1 cellular context compared by ENCODE assay signal in the genomic region with DNA sequence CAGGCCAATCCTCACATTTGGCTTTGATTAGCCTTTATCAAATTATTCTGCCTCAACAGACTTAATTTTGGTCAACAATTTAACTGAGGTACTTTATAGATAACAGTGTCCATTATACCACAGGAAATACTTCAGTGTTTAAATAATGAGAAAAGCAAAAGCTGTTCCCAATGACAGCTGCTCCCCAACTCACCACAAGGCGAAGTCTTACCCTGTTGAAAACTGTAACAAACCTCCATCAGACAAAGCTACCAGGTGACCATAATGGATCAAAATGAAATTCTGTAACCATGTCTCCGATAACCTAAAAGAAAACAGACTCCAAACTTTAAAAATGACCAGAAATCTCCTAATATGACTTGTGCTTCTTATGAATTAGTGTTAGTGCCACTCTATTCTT.
TF ChIP-seq lines count a peak whose summit lies in the region.

No MANE protein-coding gene starts in this region.

TF ChIP-seq in HepG2, 621 proteins besides CTCF, POLR2A, EP300 and RAD21 (continued from another document):
- TF ChIP-seq DDIT3 (CRISPR knock-in tag; IDR thresholded peaks at IDR 0.05) (no peak), NFKBIZ (CRISPR knock-in tag; IDR thresholded peaks at IDR 0.05) (no peak), ZSCAN30 (CRISPR knock-in tag; IDR thresholded peaks at IDR 0.05) (no peak), IRF9 (CRISPR knock-in tag; IDR thresholded peaks at IDR 0.05; ENCODE audit: borderline replicate concordance) (no peak), SKI (IDR thresholded peaks at IDR 0.05; ENCODE audit: partially characterized antibody) (no peak), SSRP1 (CRISPR knock-in tag; IDR thresholded peaks at IDR 0.05) (no peak), NR3C1 (CRISPR knock-in tag; IDR thresholded peaks at IDR 0.05) (no peak), TARDBP (CRISPR knock-in tag; IDR thresholded peaks at IDR 0.05) (no peak), CHCHD3 (CRISPR knock-in tag; IDR thresholded peaks at IDR 0.05) (no peak), SMC3 (IDR thresholded peaks at IDR 0.05; ENCODE audit: low read length) (peak; percentile 63), ASH2L (IDR thresholded peaks at IDR 0.05; ENCODE audit: insufficient read length, low read depth, low read length) (no peak), TGIF2 (CRISPR knock-in tag; IDR thresholded peaks at IDR 0.05) (no peak), TOE1 (CRISPR knock-in tag; IDR thresholded peaks at IDR 0.05) (no peak), SP4 (CRISPR knock-in tag; IDR thresholded peaks at IDR 0.05) (no peak), KMT2B (CRISPR knock-in tag; IDR thresholded peaks at IDR 0.05) (no peak), ZNF850 (CRISPR knock-in tag; conservative IDR thresholded peaks at IDR 0.05) (no peak), ZNF614 (CRISPR knock-in tag; IDR thresholded peaks at IDR 0.05; ENCODE audit: borderline replicate concordance) (0 out of 2 replicates have a peak, but pooled peaks have one; percentile 58)
- TF ChIP-seq, protein P1, sequence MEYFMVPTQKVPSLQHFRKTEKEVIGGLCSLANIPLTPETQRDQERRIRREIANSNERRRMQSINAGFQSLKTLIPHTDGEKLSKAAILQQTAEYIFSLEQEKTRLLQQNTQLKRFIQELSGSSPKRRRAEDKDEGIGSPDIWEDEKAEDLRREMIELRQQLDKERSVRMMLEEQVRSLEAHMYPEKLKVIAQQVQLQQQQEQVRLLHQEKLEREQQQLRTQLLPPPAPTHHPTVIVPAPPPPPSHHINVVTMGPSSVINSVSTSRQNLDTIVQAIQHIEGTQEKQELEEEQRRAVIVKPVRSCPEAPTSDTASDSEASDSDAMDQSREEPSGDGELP (IDR thresholded peaks at IDR 0.05; ENCODE audit: borderline replicate concordance, low read depth) = peak; percentile 44; the same call in 1 of the 2 replicates
- TF ChIP-seq, protein P2, sequence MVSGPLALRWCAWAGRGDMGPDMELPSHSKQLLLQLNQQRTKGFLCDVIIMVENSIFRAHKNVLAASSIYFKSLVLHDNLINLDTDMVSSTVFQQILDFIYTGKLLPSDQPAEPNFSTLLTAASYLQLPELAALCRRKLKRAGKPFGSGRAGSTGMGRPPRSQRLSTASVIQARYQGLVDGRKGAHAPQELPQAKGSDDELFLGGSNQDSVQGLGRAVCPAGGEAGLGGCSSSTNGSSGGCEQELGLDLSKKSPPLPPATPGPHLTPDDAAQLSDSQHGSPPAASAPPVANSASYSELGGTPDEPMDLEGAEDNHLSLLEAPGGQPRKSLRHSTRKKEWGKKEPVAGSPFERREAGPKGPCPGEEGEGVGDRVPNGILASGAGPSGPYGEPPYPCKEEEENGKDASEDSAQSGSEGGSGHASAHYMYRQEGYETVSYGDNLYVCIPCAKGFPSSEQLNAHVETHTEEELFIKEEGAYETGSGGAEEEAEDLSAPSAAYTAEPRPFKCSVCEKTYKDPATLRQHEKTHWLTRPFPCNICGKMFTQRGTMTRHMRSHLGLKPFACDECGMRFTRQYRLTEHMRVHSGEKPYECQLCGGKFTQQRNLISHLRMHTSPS (CRISPR knock-in tag; IDR thresholded peaks at IDR 0.05; ENCODE audit: low read depth) = no peak
- TF ChIP-seq, protein P3, sequence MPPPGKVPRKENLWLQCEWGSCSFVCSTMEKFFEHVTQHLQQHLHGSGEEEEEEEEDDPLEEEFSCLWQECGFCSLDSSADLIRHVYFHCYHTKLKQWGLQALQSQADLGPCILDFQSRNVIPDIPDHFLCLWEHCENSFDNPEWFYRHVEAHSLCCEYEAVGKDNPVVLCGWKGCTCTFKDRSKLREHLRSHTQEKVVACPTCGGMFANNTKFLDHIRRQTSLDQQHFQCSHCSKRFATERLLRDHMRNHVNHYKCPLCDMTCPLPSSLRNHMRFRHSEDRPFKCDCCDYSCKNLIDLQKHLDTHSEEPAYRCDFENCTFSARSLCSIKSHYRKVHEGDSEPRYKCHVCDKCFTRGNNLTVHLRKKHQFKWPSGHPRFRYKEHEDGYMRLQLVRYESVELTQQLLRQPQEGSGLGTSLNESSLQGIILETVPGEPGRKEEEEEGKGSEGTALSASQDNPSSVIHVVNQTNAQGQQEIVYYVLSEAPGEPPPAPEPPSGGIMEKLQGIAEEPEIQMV (CRISPR knock-in tag; IDR thresholded peaks at IDR 0.05; ENCODE audit: low read depth) = no peak
